Comparison of ENCODE assay signal across 7 cellular contexts in genomic region chr4:103046416-103047290, GRCh38. TPM values are rescaled to one million over a fixed set of nuclear protein-coding genes. Genes with fewer than 3 reads are reported as not detected.
DNase-seq lines count a peak whose midpoint lies in the region; ATAC-seq, FAIRE-seq and TF ChIP-seq lines count a peak whose summit lies in the region.

No MANE protein-coding gene starts in this region.

- no peaks in the 10 kb centered on the region for H3K9me3 ChIP-seq in K562 (replicated peaks; ENCODE audit: control insufficient read depth, insufficient read depth, low read depth, low read length)
- H3K9me3 ChIP-seq in keratinocyte (ENCODE audit: control insufficient read depth, low read depth, low read length): no peaks in the 10 kb centered on the region

- 23% methylated on average over 5 of the region's 5 CpGs for WGBS in K562 (ENCODE audit: insufficient coverage, low coverage, missing lambda C conversion rate)

- no peaks in the 10 kb centered on the region; a peak in 1 of 5 replicates for H3K4me1 ChIP-seq in K562 (replicated peaks in 1 of 2; ENCODE audit: control insufficient read depth in 2 of 2, insufficient read depth in 2 of 2, low read length in 2 of 2)
- H3K4me1 ChIP-seq in keratinocyte (ENCODE audit: control insufficient read depth, extremely low read depth, insufficient read depth, low read length): no peaks in the 10 kb centered on the region

- H3K4me2 ChIP-seq in K562 (ENCODE audit: insufficient read depth, low read length): no peak overlapping the region
- H3K4me2 ChIP-seq in keratinocyte (ENCODE audit: control insufficient read depth, extremely low read depth, insufficient read depth, low read depth, low read length): no peak overlapping the region

- H2AFZ ChIP-seq in K562 (ENCODE audit: low read depth, low read length): no peak overlapping the region; the same call in 1 of the 2 replicates
- no peak overlapping the region for H2AFZ ChIP-seq in keratinocyte (ENCODE audit: control insufficient read depth, low read length)

- no peaks in the 10 kb centered on the region for H3K27me3 ChIP-seq in K562 (ENCODE audit: control insufficient read depth in 2 of 2, insufficient read depth in 2 of 2, low read length in 2 of 2)
- no peaks in the 10 kb centered on the region for H3K27me3 ChIP-seq in keratinocyte (ENCODE audit: control insufficient read depth, extremely low read depth, insufficient read depth, low read length)

- no peak overlapping the region for H3K27ac ChIP-seq in K562 (ENCODE audit: extremely low read depth, low read depth, low read length)
- no peak overlapping the region for H3K27ac ChIP-seq in keratinocyte (ENCODE audit: control insufficient read depth, insufficient read depth, low read length)

- intact Hi-C loops in K562 (cut with micrococcal nuclease): loop anchor here (1.0 kb wide), 1 partner anchor 45 kb away; no protein-coding TSS in a partner anchor

- peaks cover 5% of the 10 kb centered on the region; the same call in 1 of the 3 replicates for H3K36me3 ChIP-seq in K562 (ENCODE audit: control insufficient read depth, insufficient read depth, low read length)
- peaks cover 3 to 4% of the 10 kb centered on the region in 2 experiments for H3K36me3 ChIP-seq in keratinocyte (ENCODE audit: control insufficient read depth in 2 of 2, extremely low read depth in 1 of 2, insufficient read depth in 2 of 2, low read length in 2 of 2)

- DNase-seq in SK-MEL-5 (ENCODE audit: low read depth, low spot score) (peak; percentile 70), K562 (ENCODE audit: extremely low read depth in 1 of 4, low spot score in 3 of 4) (peak; percentile 55 to 71 (median 60)), keratinocyte (ENCODE audit: low read depth, low spot score) (no peak)
- DNase-seq in stimulated activated CD8-positive, alpha-beta memory T cell treated with anti-CD3 and anti-CD28 coated beads, Interleukin-15, amount 100 ng/mL, for 1 hour (ENCODE audit: low read depth): peak; percentile 1

- H3K9me1 ChIP-seq in K562 (ENCODE audit: control insufficient read depth, insufficient read depth, low read length): no peaks in the 10 kb centered on the region
- no peaks in the 10 kb centered on the region for H3K9me1 ChIP-seq in keratinocyte (ENCODE audit: control insufficient read depth, extremely low read depth, insufficient read depth, low read length)

- TF ChIP-seq CTCF in K562 (IDR thresholded peaks at IDR 0.05 in 2 of 3, conservative IDR thresholded peaks at IDR 0.05 in 1 of 3; ENCODE audit: insufficient read depth in 2 of 3, low read depth in 1 of 3, low read length in 3 of 3) (peak; percentile 77 to 90 (median 82)), keratinocyte (optimal IDR thresholded peaks at IDR 0.05 in 1 of 3, IDR thresholded peaks at IDR 0.05 in 1 of 3, conservative IDR thresholded peaks at IDR 0.05 in 1 of 3; ENCODE audit: extremely low read depth in 1 of 3, insufficient read depth in 2 of 3, low read length in 3 of 3) (peak; percentile 62 to 69 (median 66))

- CTCF ChIA-PET in K562 (lab: Yijun Ruan, JAX; ENCODE audit: low intra/inter-chr PET ratio): interaction anchor here (0.6 to 1.6 kb wide), 2 partner anchors 45 to 271 kb away, joined by 3 to 5 read pairs; no protein-coding TSS in a partner anchor

- no peak overlapping the region for H3K4me3 ChIP-seq in K562
- no peak overlapping the region for H3K4me3 ChIP-seq in keratinocyte (ENCODE audit: control insufficient read depth in 2 of 3, extremely low read depth in 1 of 3, insufficient read depth in 2 of 3, low read depth in 1 of 3, low read length in 3 of 3)

- peak; percentile 38 to 57; a peak in 3 of 4 replicates for TF ChIP-seq RAD21 in K562 (CRISPR knock-in tag; conservative IDR thresholded peaks at IDR 0.05 in 1 of 2, IDR thresholded peaks at IDR 0.05 in 1 of 2)

- peak; percentile 90 for ATAC-seq in GM19463 (IDR thresholded peaks at IDR 0.05; ENCODE audit: unreplicated experiment)
- peak; percentile 97 for ATAC-seq in HG03442 (IDR thresholded peaks at IDR 0.05; ENCODE audit: unreplicated experiment)
- peak; percentile 99 for ATAC-seq in K562

- FAIRE-seq in G401.6 (lab: Jason Lieb, UNC): peak; percentile 93
- FAIRE-seq in K562 (lab: Jason Lieb, UNC): peak; percentile 95
- peak; percentile 41 for FAIRE-seq in keratinocyte (lab: Jason Lieb, UNC)

- in situ Hi-C loops in SK-MEL-5 (cut with HindIII; ENCODE audit: low pct_unique_long_range_greater_than_20kb, low sequenced_read_pairs): no loop called here
- in situ Hi-C loops in K562 (cut with MboI): no loop called here

- BruUV-seq in K562 (replicated peaks; lab: Mats Ljungman, UMichigan): no TSS peak

- POLR2A ChIA-PET in K562 (lab: Yijun Ruan, JAX): no interaction called here

- dilution Hi-C loops in keratinocyte (cut with MboI; ENCODE audit: extremely low pct_ligation_motif_present, low sequenced_read_pairs): no loop called here

- no peak for TF ChIP-seq EP300 in K562 (IDR thresholded peaks at IDR 0.05; ENCODE audit: low read length)

- TF ChIP-seq POLR2A in K562 (conservative IDR thresholded peaks at IDR 0.05): no peak

- H3K79me2 ChIP-seq in K562 (ENCODE audit: control insufficient read depth, insufficient read depth, low read length) (no peaks in the 10 kb centered on the region), keratinocyte (ENCODE audit: control insufficient read depth, insufficient read depth, low read length) (no peaks in the 10 kb centered on the region)

- H4K20me1 ChIP-seq in K562 (replicated peaks; ENCODE audit: control insufficient read depth, insufficient read depth, low read length) (no peaks in the 10 kb centered on the region), keratinocyte (ENCODE audit: control insufficient read depth, extremely low read depth, insufficient read depth, low read length) (no peaks in the 10 kb centered on the region)

- H3K9ac ChIP-seq in K562 (ENCODE audit: insufficient read depth in 1 of 2, low read depth in 2 of 2, low read length in 2 of 2) (no peak overlapping the region), keratinocyte (ENCODE audit: control insufficient read depth, extremely low read depth, insufficient read depth, low read length) (no peak overlapping the region)

RNA-seq across cellular contexts. Expression of gene SLC9B1, which starts 27.1 kb away (rescaled TPM):
- total RNA-seq in SK-MEL-5 (2014; rRNA removed; shearing (Covaris generic)): 1.3 and 3.4 TPM in 2 replicates
- polyA plus RNA-seq in SK-MEL-5 (2015; cell fraction: cytosol; rRNA removed): 0.65 and 1.5 TPM in 2 replicates
- 0.79 TPM in 1 of 2 replicates, not detected in the other for polyA plus RNA-seq in SK-MEL-5 (2015; cell fraction: nucleus; rRNA removed)
- total RNA-seq in K562 (2011; cell fraction: chromatin; rRNA removed; ENCODE audit: low replicate concordance): 1.2 and 3.1 TPM in 2 replicates
- 1.1 and 1.5 TPM in 2 replicates for total RNA-seq in K562 (2011; cell fraction: nucleolus; rRNA removed)
- 2.4 and 2.8 TPM in 2 replicates for total RNA-seq in K562 (2011; cell fraction: nucleoplasm; rRNA removed)
- total RNA-seq in K562 (2014; rRNA removed) (0.86 TPM in 1 of 2 replicates, not detected in the other), K562 (2014; rRNA removed; fragmentation: Illumina TruSeq; extraction: Trizol) (0.51 and 1.3 TPM in 2 replicates), K562 (2015; rRNA removed; fragmentation: Illumina TruSeq; extraction: Trizol) (0.23 and 0.33 TPM in 2 replicates), K562 (2021) (0.42 and 0.78 TPM in 2 replicates)
- polyA plus RNA-seq in K562 (2011; rRNA removed) (1.2 and 1.3 TPM in 2 replicates), K562 (2014; fragmentation: Illumina TruSeq; extraction: Trizol) (0.19 and 0.22 TPM in 2 replicates), K562 (2014; fragmentation: Nextera tagmentation; extraction: Ambion mirVana) (under 1 TPM; 0.21 to 0.92 TPM), K562 (2014; rRNA removed) (0.48 TPM in 1 of 2 replicates, not detected in the other), keratinocyte (0.07 to 0.26 TPM in 2 of 3 replicates, not detected in the other)
- polyA plus RNA-seq in K562 (2011; cell fraction: cytosol; rRNA removed): 0.54 and 0.77 TPM in 2 replicates
- 1.3 and 2.7 TPM in 2 replicates for polyA plus RNA-seq in K562 (2011; cell fraction: nucleus; rRNA removed)
- polyA plus RNA-seq in K562 (2012): 0.30 and 0.72 TPM in 2 replicates
- 1.5 TPM in 2 replicates for polyA minus RNA-seq in K562 (2011; rRNA and poly(A)+ RNA removed)
- polyA minus RNA-seq in K562 (2011; cell fraction: cytosol; rRNA and poly(A)+ RNA removed): 1.2 TPM in 1 of 2 replicates, not detected in the other
- polyA minus RNA-seq in K562 (2011; cell fraction: nucleus; rRNA and poly(A)+ RNA removed): 1.2 and 2.3 TPM in 2 replicates
- 1.1 TPM for polyA plus RNA-seq in keratinocyte (2011; ENCODE audit: low read depth)
- polyA plus RNA-seq in keratinocyte (2011; cell fraction: cytosol; rRNA removed): 0.12 and 0.23 TPM in 2 replicates
- polyA plus RNA-seq in keratinocyte (2011; cell fraction: nucleus; rRNA removed): 0.14 TPM in 1 of 2 replicates, not detected in the other
- polyA plus RNA-seq in keratinocyte (2012; ENCODE audit: low replicate concordance): 0.24 and 1.1 TPM in 2 replicates
- 0.46 TPM in 1 of 3 replicates, not detected in the others for polyA minus RNA-seq in keratinocyte
- polyA minus RNA-seq in keratinocyte (2011; cell fraction: cytosol; rRNA and poly(A)+ RNA removed): not detected
- not detected in 2 replicates for polyA minus RNA-seq in keratinocyte (2011; cell fraction: nucleus; rRNA and poly(A)+ RNA removed)

RNA-seq across cellular contexts. Expression of gene SLC9B2, which starts 29.9 kb away (rescaled TPM):
- 9.1 and 13.1 TPM in 2 replicates for total RNA-seq in SK-MEL-5 (2014; rRNA removed; shearing (Covaris generic))
- polyA plus RNA-seq in SK-MEL-5 (2015; cell fraction: cytosol; rRNA removed): 8.0 and 9.5 TPM in 2 replicates
- 8.8 and 10.8 TPM in 2 replicates for polyA plus RNA-seq in SK-MEL-5 (2015; cell fraction: nucleus; rRNA removed)
- total RNA-seq in K562 (2011; cell fraction: chromatin; rRNA removed; ENCODE audit: low replicate concordance): 9.8 and 17.5 TPM in 2 replicates
- 7.9 and 8.5 TPM in 2 replicates for total RNA-seq in K562 (2011; cell fraction: nucleolus; rRNA removed)
- total RNA-seq in K562 (2011; cell fraction: nucleoplasm; rRNA removed): 10.6 and 18.2 TPM in 2 replicates
- total RNA-seq in K562 (2014; rRNA removed) (11.4 and 13.5 TPM in 2 replicates), K562 (2014; rRNA removed; fragmentation: Illumina TruSeq; extraction: Trizol) (13.4 and 14.0 TPM in 2 replicates), K562 (2015; rRNA removed; fragmentation: Illumina TruSeq; extraction: Trizol) (11.3 and 11.4 TPM in 2 replicates), K562 (2021) (14.6 and 15.0 TPM in 2 replicates)
- polyA plus RNA-seq in K562 (2011; rRNA removed) (7.6 and 10.2 TPM in 2 replicates), K562 (2014; fragmentation: Illumina TruSeq; extraction: Trizol) (13.3 TPM in 2 replicates), K562 (2014; fragmentation: Nextera tagmentation; extraction: Ambion mirVana) (1 to 10 TPM; 6.6 to 8.3 TPM), K562 (2014; rRNA removed) (10.5 and 13.5 TPM in 2 replicates), keratinocyte (10.8 to 14.6 TPM (median 14.0 TPM) in 3 replicates)
- 5.2 and 6.0 TPM in 2 replicates for polyA plus RNA-seq in K562 (2011; cell fraction: cytosol; rRNA removed)
- 8.2 and 8.7 TPM in 2 replicates for polyA plus RNA-seq in K562 (2011; cell fraction: nucleus; rRNA removed)
- 8.5 and 10.6 TPM in 2 replicates for polyA plus RNA-seq in K562 (2012)
- 16.3 and 17.4 TPM in 2 replicates for polyA minus RNA-seq in K562 (2011; rRNA and poly(A)+ RNA removed)
- polyA minus RNA-seq in K562 (2011; cell fraction: cytosol; rRNA and poly(A)+ RNA removed): 4.3 and 8.2 TPM in 2 replicates
- polyA minus RNA-seq in K562 (2011; cell fraction: nucleus; rRNA and poly(A)+ RNA removed): 11.0 and 14.1 TPM in 2 replicates
- polyA plus RNA-seq in keratinocyte (2011; ENCODE audit: low read depth): 14.2 TPM
- 12.6 and 20.5 TPM in 2 replicates for polyA plus RNA-seq in keratinocyte (2011; cell fraction: cytosol; rRNA removed)
- polyA plus RNA-seq in keratinocyte (2011; cell fraction: nucleus; rRNA removed): 13.3 and 16.5 TPM in 2 replicates
- polyA plus RNA-seq in keratinocyte (2012; ENCODE audit: low replicate concordance): 7.8 and 14.3 TPM in 2 replicates
- polyA minus RNA-seq in keratinocyte: 6.6 to 31.2 TPM (median 15.2 TPM) in 3 replicates
- polyA minus RNA-seq in keratinocyte (2011; cell fraction: cytosol; rRNA and poly(A)+ RNA removed): 14.0 TPM
- 13.1 and 21.8 TPM in 2 replicates for polyA minus RNA-seq in keratinocyte (2011; cell fraction: nucleus; rRNA and poly(A)+ RNA removed)

RNA-seq across cellular contexts. Expression of gene BDH2, which starts 53.0 kb away (rescaled TPM):
- 42.9 and 48.8 TPM in 2 replicates for total RNA-seq in SK-MEL-5 (2014; rRNA removed; shearing (Covaris generic))
- polyA plus RNA-seq in SK-MEL-5 (2015; cell fraction: cytosol; rRNA removed): 25.5 and 25.9 TPM in 2 replicates
- 114 and 151 TPM in 2 replicates for polyA plus RNA-seq in SK-MEL-5 (2015; cell fraction: nucleus; rRNA removed)
- total RNA-seq in K562 (2011; cell fraction: chromatin; rRNA removed; ENCODE audit: low replicate concordance): 3.0 and 5.2 TPM in 2 replicates
- 3.0 and 3.7 TPM in 2 replicates for total RNA-seq in K562 (2011; cell fraction: nucleolus; rRNA removed)
- total RNA-seq in K562 (2011; cell fraction: nucleoplasm; rRNA removed): 2.3 and 3.1 TPM in 2 replicates
- total RNA-seq in K562 (2014; rRNA removed): 5.1 and 8.0 TPM in 2 replicates
- 10.0 and 12.8 TPM in 2 replicates for total RNA-seq in K562 (2014; rRNA removed; fragmentation: Illumina TruSeq; extraction: Trizol)
- total RNA-seq in K562 (2015; rRNA removed; fragmentation: Illumina TruSeq; extraction: Trizol): 9.1 and 10.0 TPM in 2 replicates
- 4.9 and 6.0 TPM in 2 replicates for total RNA-seq in K562 (2021)
- 16.3 and 17.9 TPM in 2 replicates for polyA plus RNA-seq in K562 (2011; rRNA removed)
- polyA plus RNA-seq in K562 (2011; cell fraction: cytosol; rRNA removed): 5.4 and 7.5 TPM in 2 replicates
- polyA plus RNA-seq in K562 (2011; cell fraction: nucleus; rRNA removed): 7.8 and 13.9 TPM in 2 replicates
- 8.1 TPM in 2 replicates for polyA plus RNA-seq in K562 (2012)
- 7.3 and 7.8 TPM in 2 replicates for polyA plus RNA-seq in K562 (2014; fragmentation: Illumina TruSeq; extraction: Trizol)
- polyA plus RNA-seq in K562 (2014; fragmentation: Nextera tagmentation; extraction: Ambion mirVana): 10 to 100 TPM in 1 of 2 experiments, 1 to 10 TPM in 1; 9.9 to 10.7 TPM
- polyA plus RNA-seq in K562 (2014; rRNA removed): 8.9 and 10.8 TPM in 2 replicates
- 8.0 and 8.1 TPM in 2 replicates for polyA minus RNA-seq in K562 (2011; rRNA and poly(A)+ RNA removed)
- 2.3 and 2.8 TPM in 2 replicates for polyA minus RNA-seq in K562 (2011; cell fraction: cytosol; rRNA and poly(A)+ RNA removed)
- 3.4 and 4.8 TPM in 2 replicates for polyA minus RNA-seq in K562 (2011; cell fraction: nucleus; rRNA and poly(A)+ RNA removed)
- polyA plus RNA-seq in keratinocyte: 31.6 to 58.1 TPM (median 51.3 TPM) in 3 replicates
- polyA plus RNA-seq in keratinocyte (2011; ENCODE audit: low read depth): 17.1 TPM
- 26.6 and 41.6 TPM in 2 replicates for polyA plus RNA-seq in keratinocyte (2011; cell fraction: cytosol; rRNA removed)
- polyA plus RNA-seq in keratinocyte (2011; cell fraction: nucleus; rRNA removed): 61.5 and 67.4 TPM in 2 replicates
- polyA plus RNA-seq in keratinocyte (2012; ENCODE audit: low replicate concordance): 24.1 and 24.7 TPM in 2 replicates
- polyA minus RNA-seq in keratinocyte: 2.9 to 13.8 TPM (median 13.2 TPM) in 3 replicates
- polyA minus RNA-seq in keratinocyte (2011; cell fraction: cytosol; rRNA and poly(A)+ RNA removed): 19.4 TPM
- polyA minus RNA-seq in keratinocyte (2011; cell fraction: nucleus; rRNA and poly(A)+ RNA removed): 7.9 and 14.3 TPM in 2 replicates
